In the genomic region with DNA sequence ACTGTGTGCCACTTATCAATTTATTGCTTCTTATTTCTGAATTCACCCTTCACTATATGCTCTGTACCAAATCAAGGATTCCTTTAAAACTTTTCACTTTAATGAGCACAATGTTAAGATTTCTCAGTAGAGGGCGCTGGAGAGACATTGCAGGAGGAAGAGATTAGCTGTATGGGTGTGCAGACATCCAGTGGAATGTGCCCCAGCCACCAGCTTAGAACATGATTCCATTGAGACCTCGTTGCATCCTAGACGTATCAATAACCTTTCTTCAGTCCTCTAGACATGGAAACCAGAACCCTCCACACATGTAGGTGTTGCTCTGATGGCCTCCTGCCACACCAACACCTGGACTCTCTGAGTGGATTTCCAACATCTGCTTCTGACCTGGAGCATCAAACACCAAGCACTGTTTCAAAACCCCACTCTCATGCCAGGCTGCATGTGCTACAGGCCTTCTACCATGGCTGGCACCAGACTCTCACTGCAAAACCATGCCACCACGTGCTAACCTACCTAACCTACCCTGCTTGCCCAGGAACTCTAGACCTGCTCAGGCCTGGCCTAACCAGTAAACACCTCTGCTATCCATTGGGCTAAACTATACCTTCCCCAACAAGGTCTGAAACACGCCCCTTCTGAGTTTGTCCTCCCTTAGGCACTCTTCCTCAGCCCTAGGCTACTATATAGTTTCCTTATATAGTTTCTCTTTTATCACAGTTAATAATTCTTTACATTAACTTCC, we compare ENCODE assay signal across 8 cellular contexts.
DNase-seq lines count a peak whose midpoint lies in the region; ATAC-seq and TF ChIP-seq lines count a peak whose summit lies in the region.

No MANE protein-coding gene starts in this region.

- intact Hi-C loops in body of pancreas (cut with DNase I) = no loop called here

- TF ChIP-seq POLR2A in body of pancreas (IDR thresholded peaks at IDR 0.05) = no peak

- H3K4me1 ChIP-seq in body of pancreas = no peaks in the 10 kb centered on the region

- no peaks in the 10 kb centered on the region for H3K36me3 ChIP-seq in body of pancreas (replicated peaks in 1 of 2; ENCODE audit: insufficient read depth in 1 of 2, low read depth in 2 of 2)

- H3K27ac ChIP-seq in body of pancreas = no peak overlapping the region

- ATAC-seq in GM21717 (IDR thresholded peaks at IDR 0.05; ENCODE audit: unreplicated experiment) = peak; percentile 69
- no peak for ATAC-seq in body of pancreas

- H3K9me3 ChIP-seq in body of pancreas = no peaks in the 10 kb centered on the region

- 50 to 58% methylated on average over 5 of the region's 5 CpGs for WGBS in body of pancreas, 2 donors

- DNase-seq in NCI-H1092 treated with DMSO at 0.1 percent for 48 hours (lab: John Stamatoyannopoulos, UW) = peak; percentile 44
- no peak for DNase-seq in NCI-H1092 (lab: John Stamatoyannopoulos, UW)
- peak; percentile 32 for DNase-seq in LHCN-M2 (ENCODE audit: low read depth)
- peak; percentile 50 for DNase-seq in SKM-1 (lab: John Stamatoyannopoulos, UW; ENCODE audit: unreplicated experiment)
- peak; percentile 31 for DNase-seq in hepatic stellate cell (ENCODE audit: low spot score)
- DNase-seq in body of pancreas = no peak
- no peak for DNase-seq in amygdala (lab: John Stamatoyannopoulos, UW)

- H3K4me3 ChIP-seq in body of pancreas = no peak overlapping the region

- peak in 3 of 7 experiments; percentile 7 to 23 (median 17) for TF ChIP-seq CTCF in body of pancreas (IDR thresholded peaks at IDR 0.05)

- H3K27me3 ChIP-seq in body of pancreas = no peaks in the 10 kb centered on the region

Comparison
In these comparisons a context has a peak if more than half of its experiments do, and no peak if none do; other contexts are left out.
1. DNase-seq: peak in NCI-H1092 treated with DMSO at 0.1 percent for 48 hours (single experiment), LHCN-M2 (single experiment), SKM-1 (single experiment) and hepatic stellate cell (single experiment); none in NCI-H1092 (single experiment), body of pancreas (0 of 4) and amygdala (0 of 56).